ENCODE assay signal across 32 cellular contexts in the genomic region with DNA sequence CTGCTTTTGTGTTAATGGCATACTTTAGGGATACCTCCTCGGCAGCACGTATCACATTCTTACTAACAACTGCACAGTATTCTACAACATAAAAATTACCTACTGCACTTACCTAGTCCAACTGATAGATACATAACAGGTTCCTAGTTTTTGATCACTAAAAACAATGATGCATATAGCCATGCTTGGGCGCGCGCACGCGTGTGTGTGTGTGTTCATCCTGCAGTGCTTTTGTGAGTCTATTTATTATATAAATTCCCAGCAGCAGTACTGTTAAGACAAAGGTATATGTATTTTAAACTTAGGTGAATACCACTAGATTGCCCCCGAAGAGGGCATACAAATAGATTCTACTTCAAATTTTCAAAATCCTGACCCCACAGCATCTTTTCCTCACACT.
"Had no signal": no experiment of that assay in that cellular context is flagged by ENCODE, and none has a peak within 500 bp of the region (broad histone marks: within the 10 kb centered on the region; RNA-seq: fewer than 3 reads in every experiment).

No MANE protein-coding gene starts in this region.

- H3K4me3 Mint-ChIP-seq: activated B cell treated with CpG ODN at 0.5 μM for 24 hours; activated CD4-positive, alpha-beta memory T cell treated with anti-CD3 and anti-CD28 coated beads, Interleukin-2, amount 10 ng/mL, durations not matched to agents 7 days and 5 days; activated naive CD4-positive, alpha-beta T cell treated with anti-CD3 and anti-CD28 coated beads for 36 hours; activated naive CD4-positive, alpha-beta T cell treated with anti-CD3 and anti-CD28 coated beads, Interleukin-2, amount 50 U/mL, for 24 hours; activated naive CD8-positive, alpha-beta T cell treated with anti-CD3 and anti-CD28 coated beads for 36 hours; activated naive CD8-positive, alpha-beta T cell treated with anti-CD3 and anti-CD28 coated beads, Interleukin-2, amount 50 U/mL, for 24 hours; activated T-cell treated with anti-CD3 and anti-CD28 coated beads, Interleukin-2, amount 50 U/mL, for 24 hours; activated T-helper 1 cell treated with anti-CD3 and anti-CD28 coated beads, Interleukin-12 subunit alpha, Interleukin-12 subunit beta, Interleukin-2, Interleukin-4 antibody, amounts not matched to agents 30 ng/mL and 10 ng/mL and 1 ng/mL, durations not matched to agents 14 hours and 24 hours and 36 hours; T-helper 17 cell; T-helper 2 cell treated with Interferon-gamma antibody and Interleukin-4, amounts not matched to agents 5 μg/mL and 100 μg/mL, for 36 hours had no signal

- H3K9me3 Mint-ChIP-seq: activated B cell treated with CpG ODN at 0.5 μM for 24 hours; activated CD4-positive, alpha-beta memory T cell treated with anti-CD3 and anti-CD28 coated beads, Interleukin-2, amount 10 ng/mL, durations not matched to agents 7 days and 5 days; activated naive CD4-positive, alpha-beta T cell treated with anti-CD3 and anti-CD28 coated beads for 36 hours; activated naive CD4-positive, alpha-beta T cell treated with anti-CD3 and anti-CD28 coated beads, Interleukin-2, amount 50 U/mL, for 24 hours; activated naive CD8-positive, alpha-beta T cell treated with anti-CD3 and anti-CD28 coated beads for 36 hours; activated naive CD8-positive, alpha-beta T cell treated with anti-CD3 and anti-CD28 coated beads, Interleukin-2, amount 50 U/mL, for 24 hours; activated T-cell treated with anti-CD3 and anti-CD28 coated beads, Interleukin-2, amount 50 U/mL, for 24 hours; activated T-helper 1 cell treated with anti-CD3 and anti-CD28 coated beads, Interleukin-12 subunit alpha, Interleukin-12 subunit beta, Interleukin-2, Interleukin-4 antibody, amounts not matched to agents 30 ng/mL and 10 ng/mL and 1 ng/mL, durations not matched to agents 14 hours and 24 hours and 36 hours; activated T-helper 2 cell treated with anti-CD3 and anti-CD28 coated beads, Interferon-gamma antibody, Interleukin-2, Interleukin-4, amounts not matched to agents 10 μg/mL and 5 μg/mL and 100 μg/mL, durations not matched to agents 14 hours and 24 hours and 36 hours; T-helper 2 cell treated with Interferon-gamma antibody and Interleukin-4, amounts not matched to agents 5 μg/mL and 100 μg/mL, for 36 hours had no signal

- DNase-seq: activated B cell treated with CpG ODN at 0.5 μM for 24 hours; activated CD4-positive, alpha-beta memory T cell treated with anti-CD3 and anti-CD28 coated beads, Interleukin-2, amount 10 ng/mL, durations not matched to agents 7 days and 5 days; activated CD4-positive, alpha-beta T cell treated with anti-CD3 and anti-CD28 coated beads for 48 hours; activated CD4-positive, alpha-beta T cell treated with anti-CD3 and anti-CD28 coated beads, Interleukin-2, amount 50 U/mL, for 4 hours; activated CD8-positive, alpha-beta memory T cell treated with anti-CD3 and anti-CD28 coated beads, Interleukin-2, amount 50 U/mL, for 48 hours; activated effector memory CD4-positive, alpha-beta T cell treated with anti-CD3 and anti-CD28 coated beads, Interleukin-2, amount 50 U/mL, for 16 hours; activated naive CD4-positive, alpha-beta T cell treated with anti-CD3 and anti-CD28 coated beads for 36 hours; activated naive CD8-positive, alpha-beta T cell treated with anti-CD3 and anti-CD28 coated beads for 36 hours; activated naive CD8-positive, alpha-beta T cell treated with anti-CD3 and anti-CD28 coated beads, Interleukin-2, amount 50 U/mL, for 24 hours; activated T-cell treated with anti-CD3 and anti-CD28 coated beads for 4 hours; activated T-cell treated with anti-CD3 and anti-CD28 coated beads, Interleukin-2, amount 50 U/mL, for 24 hours; adrenal gland; amygdala; aorta; body of pancreas; caudate nucleus; cortex of kidney; dermis blood vessel endothelial cell; effector CD8-positive, alpha-beta T cell; esophagus squamous epithelium; foreskin melanocyte; heart right ventricle; T-helper 1 cell; T-helper 17 cell; T1000; WERI-Rb-1 had no signal

- H3K27ac Mint-ChIP-seq: activated B cell treated with CpG ODN at 0.5 μM for 24 hours; activated CD4-positive, alpha-beta memory T cell treated with anti-CD3 and anti-CD28 coated beads, Interleukin-2, amount 10 ng/mL, durations not matched to agents 7 days and 5 days; activated naive CD4-positive, alpha-beta T cell treated with anti-CD3 and anti-CD28 coated beads for 36 hours; activated naive CD4-positive, alpha-beta T cell treated with anti-CD3 and anti-CD28 coated beads, Interleukin-2, amount 50 U/mL, for 24 hours; activated naive CD8-positive, alpha-beta T cell treated with anti-CD3 and anti-CD28 coated beads for 36 hours; activated naive CD8-positive, alpha-beta T cell treated with anti-CD3 and anti-CD28 coated beads, Interleukin-2, amount 50 U/mL, for 24 hours; activated T-cell treated with anti-CD3 and anti-CD28 coated beads, Interleukin-2, amount 50 U/mL, for 24 hours; activated T-helper 1 cell treated with anti-CD3 and anti-CD28 coated beads, Interleukin-12 subunit alpha, Interleukin-12 subunit beta, Interleukin-2, Interleukin-4 antibody, amounts not matched to agents 30 ng/mL and 10 ng/mL and 1 ng/mL, durations not matched to agents 14 hours and 24 hours and 36 hours; activated T-helper 2 cell treated with anti-CD3 and anti-CD28 coated beads, Interferon-gamma antibody, Interleukin-2, Interleukin-4, amounts not matched to agents 10 μg/mL and 5 μg/mL and 100 μg/mL, durations not matched to agents 14 hours and 24 hours and 36 hours; T-helper 17 cell; T-helper 2 cell treated with Interferon-gamma antibody and Interleukin-4, amounts not matched to agents 5 μg/mL and 100 μg/mL, for 36 hours had no signal

- ATAC-seq: activated CD4-positive, CD25-positive, alpha-beta regulatory T cell treated with anti-CD3 and anti-CD28 coated beads, Interleukin-2, amount 50 U/mL, for 24 hours; activated naive CD8-positive, alpha-beta T cell treated with anti-CD3 and anti-CD28 coated beads, Interleukin-2, amount 50 U/mL, for 24 hours; body of pancreas; gastroesophageal sphincter; heart right ventricle; T-helper 17 cell had no signal

- H3K27me3 Mint-ChIP-seq: activated B cell treated with CpG ODN at 0.5 μM for 24 hours; activated CD4-positive, alpha-beta memory T cell treated with anti-CD3 and anti-CD28 coated beads, Interleukin-2, amount 10 ng/mL, durations not matched to agents 7 days and 5 days; activated naive CD4-positive, alpha-beta T cell treated with anti-CD3 and anti-CD28 coated beads, Interleukin-2, amount 50 U/mL, for 24 hours; activated naive CD8-positive, alpha-beta T cell treated with anti-CD3 and anti-CD28 coated beads for 36 hours; activated naive CD8-positive, alpha-beta T cell treated with anti-CD3 and anti-CD28 coated beads, Interleukin-2, amount 50 U/mL, for 24 hours; activated T-cell treated with anti-CD3 and anti-CD28 coated beads, Interleukin-2, amount 50 U/mL, for 24 hours; T-helper 17 cell had no signal
